38 cellular contexts compared by ENCODE assay signal in genomic region chrX:77930581-77930980, GRCh38. TPM values are rescaled to one million over a fixed set of nuclear protein-coding genes. Genes with fewer than 3 reads are reported as not detected.
"Had no signal": no experiment of that assay in that cellular context is flagged by ENCODE, and none has a peak within 500 bp of the region (broad histone marks: within the 10 kb centered on the region; RNA-seq: fewer than 3 reads in every experiment).

No MANE protein-coding gene starts in this region.

- DNase-seq: activated B cell treated with CpG ODN at 0.5 μM for 24 hours; activated CD4-positive, alpha-beta memory T cell treated with anti-CD3 and anti-CD28 coated beads for 36 hours; activated CD4-positive, alpha-beta T cell treated with anti-CD3 and anti-CD28 coated beads for 4 hours; activated CD4-positive, alpha-beta T cell treated with anti-CD3 and anti-CD28 coated beads, Interleukin-2, amount 50 U/mL, for 1 hour; activated CD4-positive, CD25-positive, alpha-beta regulatory T cell treated with anti-CD3 and anti-CD28 coated beads, Interleukin-2, amount 50 U/mL, for 72 hours; activated CD8-positive, alpha-beta memory T cell treated with anti-CD3 and anti-CD28 coated beads, Interleukin-2, amount 50 U/mL, for 4 hours; activated gamma-delta T cell treated with Interleukin-2 at 50 U/mL for 16 hours; activated naive CD4-positive, alpha-beta T cell treated with anti-CD3 and anti-CD28 coated beads for 36 hours; activated T-cell treated with anti-CD3 and anti-CD28 coated beads for 4 hours; activated T-cell treated with anti-CD3 and anti-CD28 coated beads, Interleukin-2, amount 50 U/mL, for 4 hours; adrenal gland; caudate nucleus; cerebellar nuclear complex; KG1; MG63; NCI-H1105; NCI-H1417 treated with DMSO at 0.1 percent for 48 hours; NCI-H1694; NCI-H1930; NCI-H2081 treated with DMSO at 0.1 percent for 48 hours; NCI-H226; NCI-H446 treated with DMSO at 0.1 percent for 48 hours; NCI-H524 treated with DMSO at 0.1 percent for 48 hours; PC-9; SIG-M5; T-cell; T-helper 2 cell; T-helper 9 cell had no signal

- H3K4me1 ChIP-seq: adrenal gland had no signal

- H3K4me2 ChIP-seq: PC-9 had no signal

- H3K4me1 Mint-ChIP-seq: brain had no signal

- H3K27ac Mint-ChIP-seq: activated B cell treated with CpG ODN at 0.5 μM for 24 hours; activated CD4-positive, alpha-beta memory T cell treated with anti-CD3 and anti-CD28 coated beads for 36 hours; activated naive CD4-positive, alpha-beta T cell treated with anti-CD3 and anti-CD28 coated beads for 36 hours; activated naive CD4-positive, alpha-beta T cell treated with anti-CD3 and anti-CD28 coated beads, Interleukin-2, amount 50 U/mL, for 72 hours; activated T-helper 1 cell treated with anti-CD3 and anti-CD28 coated beads, Interleukin-12 subunit alpha, Interleukin-12 subunit beta, Interleukin-2, Interleukin-4 antibody, amounts not matched to agents 30 ng/mL and 10 ng/mL and 1 ng/mL, durations not matched to agents 14 hours and 24 hours and 36 hours; brain; T-cell had no signal

- H3K9me3 ChIP-seq: adrenal gland, MG63 had no signal

- H3K27me3 Mint-ChIP-seq: activated B cell treated with CpG ODN at 0.5 μM for 24 hours; activated CD4-positive, alpha-beta memory T cell treated with anti-CD3 and anti-CD28 coated beads for 36 hours; brain; T-cell had no signal

- H3K36me3 ChIP-seq: adrenal gland, MG63 had no signal

- H3K27ac ChIP-seq: adrenal gland, PC-9, RWPE1, VCaP had no signal

- H2AFZ ChIP-seq: PC-9 had no signal

- FAIRE-seq: bronchial epithelial cell, RCC 7860 had no signal

- H3K4me3 Mint-ChIP-seq: activated B cell treated with CpG ODN at 0.5 μM for 24 hours; activated CD4-positive, alpha-beta memory T cell treated with anti-CD3 and anti-CD28 coated beads for 36 hours; activated naive CD4-positive, alpha-beta T cell treated with anti-CD3 and anti-CD28 coated beads for 36 hours; activated T-cell treated with anti-CD3 and anti-CD28 coated beads, Interleukin-2, amount 50 U/mL, for 4 hours; activated T-helper 1 cell treated with anti-CD3 and anti-CD28 coated beads, Interleukin-12 subunit alpha, Interleukin-12 subunit beta, Interleukin-2, Interleukin-4 antibody, amounts not matched to agents 30 ng/mL and 10 ng/mL and 1 ng/mL, durations not matched to agents 14 hours and 24 hours and 36 hours; brain; T-cell had no signal

- H3K36me3 Mint-ChIP-seq: activated CD4-positive, alpha-beta memory T cell treated with anti-CD3 and anti-CD28 coated beads for 36 hours; activated naive CD4-positive, alpha-beta T cell treated with anti-CD3 and anti-CD28 coated beads, Interleukin-2, amount 50 U/mL, for 72 hours had no signal

- H3K27me3 ChIP-seq: adrenal gland, MG63 had no signal

- H3K4me3 ChIP-seq: adrenal gland, MG63, PC-9 had no signal

- ATAC-seq: activated naive CD4-positive, alpha-beta T cell treated with anti-CD3 and anti-CD28 coated beads, Interleukin-2, amount 50 U/mL, for 72 hours; activated T-cell treated with anti-CD3 and anti-CD28 coated beads, Interleukin-2, amount 50 U/mL, for 4 hours; Right ventricle myocardium inferior; SK-N-SH treated with all-trans-retinoic acid at 6 μM for 48 hours; T-cell had no signal

- H3K9me3 Mint-ChIP-seq: activated B cell treated with CpG ODN at 0.5 μM for 24 hours; activated CD4-positive, alpha-beta memory T cell treated with anti-CD3 and anti-CD28 coated beads for 36 hours; activated naive CD4-positive, alpha-beta T cell treated with anti-CD3 and anti-CD28 coated beads for 36 hours; activated naive CD4-positive, alpha-beta T cell treated with anti-CD3 and anti-CD28 coated beads, Interleukin-2, amount 50 U/mL, for 72 hours; activated T-cell treated with anti-CD3 and anti-CD28 coated beads, Interleukin-2, amount 50 U/mL, for 4 hours; activated T-helper 1 cell treated with anti-CD3 and anti-CD28 coated beads, Interleukin-12 subunit alpha, Interleukin-12 subunit beta, Interleukin-2, Interleukin-4 antibody, amounts not matched to agents 30 ng/mL and 10 ng/mL and 1 ng/mL, durations not matched to agents 14 hours and 24 hours and 36 hours; T-cell had no signal

RNA-seq across cellular contexts. Expression of gene PGAM4, which starts 38.9 kb away (rescaled TPM):
- total RNA-seq: activated B cell treated with CpG ODN at 0.5 μM for 24 hours, bronchial epithelial cell, PC-9, Right ventricle myocardium inferior, SK-MEL-5, T-cell had no signal
